8 cellular contexts compared by ENCODE assay signal in genomic region chr9:131237931-131238401, GRCh38. TPM values are rescaled to one million over a fixed set of nuclear protein-coding genes. Genes with fewer than 3 reads are reported as not detected.
A peak's percentile ranks its signal among the peaks of the same experiment; 100 is the strongest.
DNase-seq lines count a peak whose midpoint lies in the region; ATAC-seq and TF ChIP-seq lines count a peak whose summit lies in the region.

No MANE protein-coding gene starts in this region.

- 37% methylated on average over 11 of the region's 11 CpGs for WGBS in smooth muscle cell (ENCODE audit: low lambda C conversion rate)

- H3K27me3 ChIP-seq in HL-60 (ENCODE audit: insufficient read depth, poor library complexity, severe bottlenecking) (no peaks in the 10 kb centered on the region), adipocyte (replicated peaks; ENCODE audit: control insufficient read depth, insufficient read depth, low read length) (no peaks in the 10 kb centered on the region), smooth muscle cell (ENCODE audit: low read depth) (no peaks in the 10 kb centered on the region)

- H3K9me3 ChIP-seq in adipocyte (ENCODE audit: control insufficient read depth, low read length) = no peaks in the 10 kb centered on the region
- H3K9me3 ChIP-seq in smooth muscle cell (replicated peaks; ENCODE audit: low read depth) = no peaks in the 10 kb centered on the region

- TF ChIP-seq CTCF in C4-2B (conservative IDR thresholded peaks at IDR 0.05) = no peak
- TF ChIP-seq CTCF in HL-60 (IDR thresholded peaks at IDR 0.05; ENCODE audit: insufficient read depth, low read length) = no peak
- TF ChIP-seq CTCF in smooth muscle cell (IDR thresholded peaks at IDR 0.05; ENCODE audit: borderline replicate concordance, insufficient read depth, poor library complexity, severe bottlenecking) = no peak

- H3K4me1 ChIP-seq in adipocyte (ENCODE audit: control insufficient read depth, insufficient read depth, low read length) = peaks cover 14% of the 10 kb centered on the region
- peaks cover 14% of the 10 kb centered on the region for H3K4me1 ChIP-seq in smooth muscle cell (ENCODE audit: low read depth)

- H3K27ac ChIP-seq in C4-2B (peak overlapping the region; percentile 59), HL-60 (replicated peaks) (peak overlapping the region; percentile 76), smooth muscle cell (ENCODE audit: low read depth) (peak overlapping the region; percentile 93)

- H4K20me1 ChIP-seq in smooth muscle cell (ENCODE audit: low read depth) = no peaks in the 10 kb centered on the region

- H3K9ac ChIP-seq in adipocyte (ENCODE audit: low read length) = peak overlapping the region; percentile 30
- peak overlapping the region; percentile 70 for H3K9ac ChIP-seq in smooth muscle cell (ENCODE audit: low read depth)

- ATAC-seq in GM19395 (IDR thresholded peaks at IDR 0.05; ENCODE audit: unreplicated experiment) = peak; percentile 88

- no peaks in the 10 kb centered on the region for H3K79me2 ChIP-seq in smooth muscle cell (ENCODE audit: low read depth)

- H3K4me3 ChIP-seq in HL-60 (replicated peaks; ENCODE audit: insufficient read depth, low read length) (no peak overlapping the region), adipocyte (ENCODE audit: low read length) (peak overlapping the region; percentile 51), smooth muscle cell (no peak overlapping the region)

- peaks cover 7% of the 10 kb centered on the region for H3F3A ChIP-seq in smooth muscle cell (ENCODE audit: low read depth)

- H3K36me3 ChIP-seq in adipocyte (ENCODE audit: control insufficient read depth, insufficient read depth, low read length, severe bottlenecking) (peaks cover 17% of the 10 kb centered on the region), smooth muscle cell (ENCODE audit: low read depth) (no peaks in the 10 kb centered on the region)

- DNase-seq in HL-60 (ENCODE audit: low read depth in 1 of 2, low spot score in 1 of 2) = peak in 1 of 2 experiments; percentile 88
- DNase-seq in SW480 (ENCODE audit: low spot score) = peak; percentile 68
- DNase-seq in adipocyte (ENCODE audit: low read depth) = peak; percentile 78
- peak; percentile 61 for DNase-seq in hepatic stellate cell (ENCODE audit: low spot score)
- no peak for DNase-seq in smooth muscle cell (lab: John Stamatoyannopoulos, UW; ENCODE audit: unreplicated experiment)
- DNase-seq in T1000 (lab: John Stamatoyannopoulos, UW) = no peak

- H3K4me2 ChIP-seq in smooth muscle cell = peak overlapping the region; percentile 38

- no peak overlapping the region for H2AFZ ChIP-seq in smooth muscle cell (ENCODE audit: low read depth)

RNA-seq across cellular contexts. Expression of gene FAM78A, which starts 38.3 kb away (rescaled TPM):
- 3.6 and 5.5 TPM in 2 replicates for total RNA-seq in smooth muscle cell
- polyA plus RNA-seq in smooth muscle cell = 3.3 and 4.2 TPM in 2 replicates

RNA-seq across cellular contexts. Expression of gene PLPP7, which starts 51.6 kb away (rescaled TPM):
- total RNA-seq in smooth muscle cell = 0.94 and 4.2 TPM in 2 replicates
- polyA plus RNA-seq in smooth muscle cell = 0.70 and 3.3 TPM in 2 replicates

Comparison
In these comparisons a context has a peak if more than half of its experiments do, and no peak if none do; other contexts are left out.
1. DNase-seq: peak in SW480 (single experiment), adipocyte (single experiment) and hepatic stellate cell (single experiment); none in smooth muscle cell (single experiment) and T1000 (single experiment).
2. Peak in every context shown above with its lines, with median percentiles within 50 percentile points of each other: H3K27ac ChIP-seq.